5 cellular contexts compared by ENCODE assay signal in the genomic region with DNA sequence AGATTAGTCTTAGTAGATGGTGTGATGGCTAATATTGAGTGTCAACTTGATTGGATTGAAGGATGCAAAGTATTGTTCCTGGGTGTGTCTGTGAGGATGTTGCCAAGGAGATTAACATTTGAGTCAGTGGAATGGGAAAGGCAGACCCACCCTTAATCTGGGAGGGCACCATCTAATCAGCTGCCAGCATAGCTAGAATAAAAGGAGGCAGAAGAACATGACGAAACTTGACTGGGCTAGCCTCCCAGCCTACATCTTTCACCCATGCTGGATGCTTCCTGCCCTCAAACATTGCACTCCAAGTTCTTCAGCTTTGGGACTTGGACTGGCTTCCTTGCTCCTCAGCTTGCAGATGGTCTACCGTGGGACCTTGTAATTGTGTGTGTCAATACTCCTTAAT. TPM values are rescaled to one million over a fixed set of nuclear protein-coding genes. Genes with fewer than 3 reads are reported as not detected.
"Had no signal": no experiment of that assay in that cellular context is flagged by ENCODE, and none has a peak within 500 bp of the region (broad histone marks: within the 10 kb centered on the region; RNA-seq: fewer than 3 reads in every experiment).

No MANE protein-coding gene starts in this region.

RNA-seq across cellular contexts. Expression of a gene that starts 12.5 kb away (rescaled TPM):
- total RNA-seq: activated CD4-positive, alpha-beta T cell treated with anti-CD3 and anti-CD28 coated beads for 36 hours; activated T-helper 2 cell treated with anti-CD3 and anti-CD28 coated beads, Interferon-gamma antibody, Interleukin-2, Interleukin-4, amounts not matched to agents 10 μg/mL and 5 μg/mL and 100 μg/mL, durations not matched to agents 14 hours and 24 hours and 36 hours; ascending aorta; MCF 10A; SJCRH30 had no signal
